In genomic region chr2:120819720-120820210, GRCh38 we compare ENCODE assay signal across 1 cellular context.
TF ChIP-seq lines count a peak whose summit lies in the region.

No MANE protein-coding gene starts in this region.

TF ChIP-seq in H1, 55 proteins besides CTCF, POLR2A, EP300 and RAD21:
- TF ChIP-seq SAP30 (IDR thresholded peaks at IDR 0.05; ENCODE audit: insufficient read depth, insufficient replicate concordance, low read length) (no peak), EZH2 (IDR thresholded peaks at IDR 0.05; ENCODE audit: low read depth, low read length, severe bottlenecking) (no peak), KDM4A (IDR thresholded peaks at IDR 0.05; ENCODE audit: low read depth, low read length, severe bottlenecking) (no peak), RFX5 (IDR thresholded peaks at IDR 0.05; ENCODE audit: borderline replicate concordance, low read depth, low read length) (no peak), NANOG (IDR thresholded peaks at IDR 0.05; ENCODE audit: insufficient read depth, low read depth, low read length, poor library complexity, severe bottlenecking) (no peak), GABPA (IDR thresholded peaks at IDR 0.05; ENCODE audit: borderline replicate concordance, insufficient read depth, low read length) (no peak)
